In genomic region chr7:2519119-2519930, GRCh38 we compare ENCODE assay signal across 8 cellular contexts. TPM values are rescaled to one million over a fixed set of nuclear protein-coding genes. Genes with fewer than 3 reads are reported as not detected.
DNase-seq lines count a peak whose midpoint lies in the region; ATAC-seq, FAIRE-seq and TF ChIP-seq lines count a peak whose summit lies in the region.

LFNG (plus strand) TSS chr7:2519774; CDS start chr7:2519862, 88 bp downstream.

- H3K4me1 ChIP-seq in A549, result peaks cover 65% of the 10 kb centered on the region
- peaks cover 24 to 35% of the 10 kb centered on the region in 2 donors for H3K4me1 ChIP-seq in breast epithelium
- H3K4me1 ChIP-seq in smooth muscle cell (ENCODE audit: low read depth), result peaks cover 55% of the 10 kb centered on the region

- H3K27ac ChIP-seq in A549 (peak within 1 kb of the TSS; percentile 83 to 95), VCaP (peak within 1 kb of the TSS; percentile 67; the same call in 1 of the 2 replicates), breast epithelium (peak within 1 kb of the TSS; percentile 79 to 91), smooth muscle cell (ENCODE audit: low read depth) (peak within 1 kb of the TSS; percentile 93)

- FAIRE-seq in A549 (lab: Jason Lieb, UNC), result no peak

- no peak for TF ChIP-seq EP300 in A549 (IDR thresholded peaks at IDR 0.05)

- intact Hi-C loops in breast epithelium (cut with DNase I; ENCODE audit: low total_unique reads), result no loop called here

- 10% methylated on average over 28 of the region's 95 CpGs for WGBS in A549 (ENCODE audit: missing lambda C conversion rate)
- WGBS in smooth muscle cell (ENCODE audit: low lambda C conversion rate), result 2% methylated on average over 64 of the region's 95 CpGs

- ATAC-seq in A549 (peak; percentile 64 to 73), HG03045 (IDR thresholded peaks at IDR 0.05; ENCODE audit: unreplicated experiment) (peak; percentile 78)

- H3K9me3 ChIP-seq in A549 (no peaks in the 10 kb centered on the region), breast epithelium (no peaks in the 10 kb centered on the region), smooth muscle cell (replicated peaks; ENCODE audit: low read depth) (no peaks in the 10 kb centered on the region)

- no peak for TF ChIP-seq RAD21 in A549 (conservative IDR thresholded peaks at IDR 0.05 in 1 of 2, IDR thresholded peaks at IDR 0.05 in 1 of 2)

- CTCF ChIA-PET in A549 (lab: Yijun Ruan, JAX), result no interaction called here

- peak within 1 kb of the TSS; percentile 55 for H3K4me3 ChIP-seq in A549
- peak within 1 kb of the TSS; percentile 50 to 85 (median 63) for H3K4me3 ChIP-seq in breast epithelium
- peak within 1 kb of the TSS; percentile 59 for H3K4me3 ChIP-seq in smooth muscle cell

- no peaks in the 10 kb centered on the region for H3K36me3 ChIP-seq in breast epithelium
- H3K36me3 ChIP-seq in smooth muscle cell (ENCODE audit: low read depth), result no peaks in the 10 kb centered on the region

- peak; percentile 100 for TF ChIP-seq POLR2A in A549 (IDR thresholded peaks at IDR 0.05; ENCODE audit: low read length)
- TF ChIP-seq POLR2A in GM18526 (IDR thresholded peaks at IDR 0.05; ENCODE audit: extremely low read depth, insufficient read length), result peak; percentile 94
- no peak for TF ChIP-seq POLR2A in breast epithelium (IDR thresholded peaks at IDR 0.05)

- TF ChIP-seq CTCF in A549 (IDR thresholded peaks at IDR 0.05) (no peak), VCaP (conservative IDR thresholded peaks at IDR 0.05) (no peak), breast epithelium (IDR thresholded peaks at IDR 0.05) (no peak), smooth muscle cell (IDR thresholded peaks at IDR 0.05; ENCODE audit: borderline replicate concordance, insufficient read depth, poor library complexity, severe bottlenecking) (no peak)

- peaks cover 44% of the 10 kb centered on the region for H4K20me1 ChIP-seq in smooth muscle cell (ENCODE audit: low read depth)

- H3K79me2 ChIP-seq in smooth muscle cell (ENCODE audit: low read depth), result peaks cover 42% of the 10 kb centered on the region

- POLR2A ChIA-PET in A549 (lab: Yijun Ruan, JAX), result no interaction called here

- peaks cover 37% of the 10 kb centered on the region for H3F3A ChIP-seq in smooth muscle cell (ENCODE audit: low read depth)

- H3K4me2 ChIP-seq in A549, result peak within 1 kb of the TSS; percentile 99
- H3K4me2 ChIP-seq in smooth muscle cell, result peak within 1 kb of the TSS; percentile 94

- no peaks in the 10 kb centered on the region for H3K27me3 ChIP-seq in breast epithelium
- H3K27me3 ChIP-seq in smooth muscle cell (ENCODE audit: low read depth), result no peaks in the 10 kb centered on the region

- H3K9ac ChIP-seq in smooth muscle cell (ENCODE audit: low read depth), result peak within 1 kb of the TSS; percentile 68

- peak within 1 kb of the TSS; percentile 27 for H2AFZ ChIP-seq in smooth muscle cell (ENCODE audit: low read depth)

- DNase-seq in A549 (ENCODE audit: low read depth in 1 of 2, low spot score in 1 of 2) (peak; percentile 92), NCI-H2171 (lab: John Stamatoyannopoulos, UW) (peak; percentile 89), breast epithelium (ENCODE audit: low spot score in 2 of 2) (peak; percentile 75 to 77), iPS-NIHi7 (ENCODE audit: extremely low spot score) (peak; percentile 94), smooth muscle cell (lab: John Stamatoyannopoulos, UW; ENCODE audit: unreplicated experiment) (peak; percentile 48)

TF ChIP-seq in A549, 52 proteins besides CTCF, POLR2A, EP300 and RAD21 (continues in another document):
- no peak for TF ChIP-seq FOSB (CRISPR knock-in tag; IDR thresholded peaks at IDR 0.05)
- TF ChIP-seq CBX2 (IDR thresholded peaks at IDR 0.05; ENCODE audit: borderline replicate concordance, low read depth), result no peak
- no peak for TF ChIP-seq ZNF302 (CRISPR knock-in tag; IDR thresholded peaks at IDR 0.05)
- no peak for TF ChIP-seq REST (IDR thresholded peaks at IDR 0.05)
- 0 out of 2 replicates have a peak, but pooled peaks have one; percentile 7 for TF ChIP-seq BHLHE40 (IDR thresholded peaks at IDR 0.05; ENCODE audit: low read depth, low read length)
- TF ChIP-seq CHD4 (IDR thresholded peaks at IDR 0.05; ENCODE audit: borderline replicate concordance), result no peak
- TF ChIP-seq MYC (IDR thresholded peaks at IDR 0.05; ENCODE audit: borderline replicate concordance, low read length), result peak; percentile 46; the same call in 1 of the 2 replicates
- TF ChIP-seq NFE2L2 (conservative IDR thresholded peaks at IDR 0.05; ENCODE audit: low read length), result no peak
- no peak for TF ChIP-seq KDM5A (IDR thresholded peaks at IDR 0.05)
- TF ChIP-seq TP53 (CRISPR knock-in tag; IDR thresholded peaks at IDR 0.05), result no peak
- TF ChIP-seq JUN (IDR thresholded peaks at IDR 0.05), result peak; percentile 30 to 87; a peak in 2 of 5 replicates
- no peak for TF ChIP-seq MAZ (IDR thresholded peaks at IDR 0.05; ENCODE audit: borderline replicate concordance, low read depth, low read length)
- no peak for TF ChIP-seq ESRRA (IDR thresholded peaks at IDR 0.05; ENCODE audit: borderline replicate concordance, low read length)
- TF ChIP-seq E2F6 (IDR thresholded peaks at IDR 0.05; ENCODE audit: borderline replicate concordance, low read depth), result 0 out of 2 replicates have a peak, but pooled peaks have one; percentile 50
- no peak for TF ChIP-seq NPAS2 (CRISPR knock-in tag; IDR thresholded peaks at IDR 0.05; ENCODE audit: borderline replicate concordance)
- no peak for TF ChIP-seq SREBF2 (IDR thresholded peaks at IDR 0.05)
- TF ChIP-seq BCL3 (IDR thresholded peaks at IDR 0.05), result peak; percentile 96
- no peak for TF ChIP-seq ZSCAN20 (CRISPR knock-in tag; IDR thresholded peaks at IDR 0.05)
- no peak for TF ChIP-seq JUNB (IDR thresholded peaks at IDR 0.05)
- no peak for TF ChIP-seq TFCP2L1 (CRISPR knock-in tag; IDR thresholded peaks at IDR 0.05)
- TF ChIP-seq HES2 (IDR thresholded peaks at IDR 0.05), result no peak
- no peak for TF ChIP-seq HOXB13 (CRISPR knock-in tag; IDR thresholded peaks at IDR 0.05; ENCODE audit: low read depth)
- TF ChIP-seq RNF2 (IDR thresholded peaks at IDR 0.05; ENCODE audit: borderline replicate concordance, low read depth), result no peak
- TF ChIP-seq ZC3H11A (IDR thresholded peaks at IDR 0.05), result no peak
- TF ChIP-seq RCOR1 (IDR thresholded peaks at IDR 0.05; ENCODE audit: low read depth, low read length), result no peak
- no peak for TF ChIP-seq HOXA7 (CRISPR knock-in tag; IDR thresholded peaks at IDR 0.05)
- TF ChIP-seq POLR2AphosphoS2 (conservative IDR thresholded peaks at IDR 0.05; ENCODE audit: low read length), result no peak

RNA-seq across cellular contexts. Expression of gene LFNG, which starts in this region (rescaled TPM):
- polyA plus RNA-seq in A549 (2011; rRNA removed), result 2.3 and 2.9 TPM in 2 replicates
- 4.7 and 6.4 TPM in 2 replicates for polyA plus RNA-seq in A549 (2012; cell fraction: cytosol; rRNA removed)
- 10.0 and 15.6 TPM in 2 replicates for polyA plus RNA-seq in A549 (2012; cell fraction: nucleus; rRNA removed)
- 5.8 to 7.3 TPM (median 6.3 TPM) in 3 replicates for polyA plus RNA-seq in A549 (2017; fragmentation: RNase III; extraction: RNeasy Plus Mini Kit Qiagen cat#74134 plus additional on column Dnase treatment)
- polyA minus RNA-seq in A549 (2011; rRNA and poly(A)+ RNA removed), result 2.7 and 3.0 TPM in 2 replicates
- 10 to 100 TPM in 1 of 3 donors, 1 to 10 TPM in 2; 5.0 to 16.4 (median 9.1) TPM for total RNA-seq in breast epithelium
- 9.8 and 19.5 TPM in 2 replicates for total RNA-seq in smooth muscle cell
- polyA plus RNA-seq in smooth muscle cell, result 6.0 and 7.9 TPM in 2 replicates

Comparison
In these comparisons a context has a peak if more than half of its experiments do, and no peak if none do; other contexts are left out.
1. Peak in every context shown above with its lines: DNase-seq, ATAC-seq, H3K4me3 ChIP-seq and H3K27ac ChIP-seq.